ENCODE assay signal across 8 cellular contexts in the genomic region with DNA sequence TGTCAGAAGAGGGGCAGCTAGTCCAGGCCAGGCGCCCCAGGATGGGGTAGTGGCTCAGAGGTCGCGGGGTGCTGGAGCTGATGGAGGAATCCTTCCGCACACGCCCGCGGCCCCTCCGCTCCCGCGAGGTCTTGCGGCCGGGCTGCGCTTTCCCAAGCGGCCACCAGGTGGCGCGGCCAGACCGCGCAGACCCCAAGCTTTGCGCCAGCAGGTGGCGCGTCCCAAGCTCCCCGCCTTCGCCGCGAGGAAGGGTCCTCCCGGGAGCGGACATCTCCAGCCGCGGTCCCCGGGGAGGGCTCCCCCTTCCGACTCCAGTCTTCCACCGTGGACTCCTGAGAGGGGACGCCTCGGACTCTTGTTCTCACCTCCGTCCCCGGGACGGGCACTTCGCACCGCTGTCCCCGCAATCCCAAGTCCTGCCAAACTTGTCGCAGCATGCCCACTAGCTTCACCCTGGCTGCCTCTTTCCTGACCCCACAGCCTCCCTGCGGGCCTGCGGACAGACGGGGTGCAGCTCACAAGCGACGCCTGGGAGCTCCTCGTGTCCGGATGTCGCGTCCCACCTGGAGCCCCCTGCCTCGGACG. TPM values are rescaled to one million over a fixed set of nuclear protein-coding genes. Genes with fewer than 3 reads are reported as not detected.
DNase-seq lines count a peak whose midpoint lies in the region; ATAC-seq lines count a peak whose summit lies in the region.

No MANE protein-coding gene starts in this region.

- peak overlapping the region; percentile 83 for H3K56ac ChIP-seq in mesendoderm (ENCODE audit: low read length)

- no peak overlapping the region for H3K4ac ChIP-seq in mesendoderm (ENCODE audit: low read depth, low read length)

- H3K9ac ChIP-seq in mesendoderm (ENCODE audit: low read length), result peak overlapping the region; percentile 47

- no peaks in the 10 kb centered on the region for H3K79me2 ChIP-seq in mesendoderm (ENCODE audit: control insufficient read depth, insufficient read depth, low read length)

- no peak overlapping the region for H3K27ac Mint-ChIP-seq in activated CD8-positive, alpha-beta T cell treated with anti-CD3 and anti-CD28 coated beads, Interleukin-2, amount 10 ng/mL, durations not matched to agents 7 days and 5 days

- peaks cover 4% of the 10 kb centered on the region for H3K4me1 ChIP-seq in effector memory CD4-positive, alpha-beta T cell (ENCODE audit: control insufficient read depth, insufficient read depth, low read length, poor library complexity, severe bottlenecking)
- no peaks in the 10 kb centered on the region for H3K4me1 ChIP-seq in mesendoderm (ENCODE audit: control insufficient read depth, low read depth, low read length)

- H3K27ac ChIP-seq in effector memory CD4-positive, alpha-beta T cell (ENCODE audit: insufficient read depth, low read length, poor library complexity, severe bottlenecking), result no peak overlapping the region
- no peak overlapping the region for H3K27ac ChIP-seq in mesendoderm (ENCODE audit: low read depth, low read length)

- H3K4me3 Mint-ChIP-seq in activated CD8-positive, alpha-beta T cell treated with anti-CD3 and anti-CD28 coated beads, Interleukin-2, amount 10 ng/mL, durations not matched to agents 7 days and 5 days, result peak overlapping the region; percentile 73

- H3K36me3 ChIP-seq in effector memory CD4-positive, alpha-beta T cell (ENCODE audit: control insufficient read depth, insufficient read depth, low read length), result no peaks in the 10 kb centered on the region
- H3K36me3 ChIP-seq in mesendoderm (ENCODE audit: control insufficient read depth, insufficient read depth, low read length), result no peaks in the 10 kb centered on the region

- no peak overlapping the region for H2BK15ac ChIP-seq in mesendoderm (replicated peaks; ENCODE audit: low read depth)

- no peak overlapping the region for H2BK120ac ChIP-seq in mesendoderm (ENCODE audit: low read depth, low read length)

- H2BK5ac ChIP-seq in mesendoderm (ENCODE audit: low read length), result no peak overlapping the region

- H2AK5ac ChIP-seq in mesendoderm (ENCODE audit: low read length), result no peak overlapping the region

- no peaks in the 10 kb centered on the region for H3K79me1 ChIP-seq in mesendoderm (ENCODE audit: low read length)

- no peak overlapping the region for H3K18ac ChIP-seq in mesendoderm (ENCODE audit: low read length)

- peak; percentile 90 for ATAC-seq in GM18502 (IDR thresholded peaks at IDR 0.05; ENCODE audit: poor library complexity, unreplicated experiment)
- ATAC-seq in HG03025 (IDR thresholded peaks at IDR 0.05; ENCODE audit: low FRiP score, unreplicated experiment), result peak; percentile 78
- ATAC-seq in activated CD8-positive, alpha-beta T cell treated with anti-CD3 and anti-CD28 coated beads, Interleukin-2, amount 10 ng/mL, durations not matched to agents 7 days and 5 days, result peak; percentile 85

- no peak overlapping the region for H4K5ac ChIP-seq in mesendoderm (ENCODE audit: low read length)

- peak overlapping the region; percentile 60 for H3K4me3 ChIP-seq in effector memory CD4-positive, alpha-beta T cell (ENCODE audit: insufficient read depth, low read depth, low read length, poor library complexity, severe bottlenecking)
- H3K4me3 ChIP-seq in mesendoderm (ENCODE audit: low read length), result peak overlapping the region; percentile 25

- WGBS in mesendoderm (ENCODE audit: extremely low coverage, insufficient coverage, low lambda C conversion rate), result no CpG with 5 or more reads among the region's 52 CpGs

- POLR2A ChIA-PET in activated CD8-positive, alpha-beta T cell treated with anti-CD3 and anti-CD28 coated beads, Interleukin-2, amount 10 ng/mL, durations not matched to agents 7 days and 5 days (lab: Charles Lee), result interaction anchor here (0.7 to 1.9 kb wide), 2 partner anchors 35 to 158 kb away, joined by 3 to 4 read pairs; no protein-coding TSS in a partner anchor

- DNase-seq in 8988T, result peak; percentile 90
- DNase-seq in NCI-H345 treated with DMSO at 0.1 percent for 48 hours (lab: John Stamatoyannopoulos, UW; ENCODE audit: unreplicated experiment), result peak; percentile 37
- DNase-seq in activated CD8-positive, alpha-beta T cell treated with anti-CD3 and anti-CD28 coated beads, Interleukin-2, amount 10 ng/mL, durations not matched to agents 7 days and 5 days, result peak; percentile 71
- DNase-seq in effector memory CD4-positive, alpha-beta T cell, result peak; percentile 28 to 48 (median 28)
- peak; percentile 80 for DNase-seq in mesendoderm
- DNase-seq in stimulated activated CD8-positive, alpha-beta memory T cell treated with anti-CD3 and anti-CD28 coated beads, Interleukin-12 subunit alpha, Interleukin-12 subunit beta, amount 100 ng/mL, for 24 hours (ENCODE audit: extremely low read depth), result peak; percentile 25

- peak overlapping the region; percentile 53 for H3K4me2 ChIP-seq in mesendoderm (ENCODE audit: low read length)

- CTCF ChIA-PET in activated CD8-positive, alpha-beta T cell treated with anti-CD3 and anti-CD28 coated beads, Interleukin-2, amount 10 ng/mL, durations not matched to agents 7 days and 5 days (lab: Charles Lee), result interaction anchor here (0.7 to 6.0 kb wide), 62 partner anchors 10 to 1242 kb away, joined by 3 to 145 read pairs (median 5); no protein-coding TSS in a partner anchor

- no peaks in the 10 kb centered on the region for H3K9me3 Mint-ChIP-seq in activated CD8-positive, alpha-beta T cell treated with anti-CD3 and anti-CD28 coated beads, Interleukin-2, amount 10 ng/mL, durations not matched to agents 7 days and 5 days (ENCODE audit: insufficient read depth)

- H3K27me3 ChIP-seq in effector memory CD4-positive, alpha-beta T cell (replicated peaks; ENCODE audit: control insufficient read depth, insufficient read depth, low read length, poor library complexity, severe bottlenecking), result peaks cover 9% of the 10 kb centered on the region
- no peaks in the 10 kb centered on the region for H3K27me3 ChIP-seq in mesendoderm (ENCODE audit: insufficient read depth, low read length, poor library complexity)

- H3K9me3 ChIP-seq in effector memory CD4-positive, alpha-beta T cell (ENCODE audit: control insufficient read depth, low read length), result no peaks in the 10 kb centered on the region

- no peaks in the 10 kb centered on the region for H3K36me3 Mint-ChIP-seq in activated CD8-positive, alpha-beta T cell treated with anti-CD3 and anti-CD28 coated beads, Interleukin-2, amount 10 ng/mL, durations not matched to agents 7 days and 5 days (ENCODE audit: low read depth)

- no peak overlapping the region for H4K8ac ChIP-seq in mesendoderm (ENCODE audit: low read depth, low read length)

- H3K27me3 Mint-ChIP-seq in activated CD8-positive, alpha-beta T cell treated with anti-CD3 and anti-CD28 coated beads, Interleukin-2, amount 10 ng/mL, durations not matched to agents 7 days and 5 days (ENCODE audit: low read depth), result peaks cover 36% of the 10 kb centered on the region

- H3K23ac ChIP-seq in mesendoderm (ENCODE audit: low read length), result no peak overlapping the region

- H3K4me1 Mint-ChIP-seq in activated CD8-positive, alpha-beta T cell treated with anti-CD3 and anti-CD28 coated beads, Interleukin-2, amount 10 ng/mL, durations not matched to agents 7 days and 5 days (ENCODE audit: low read depth), result peaks cover 12% of the 10 kb centered on the region

RNA-seq across cellular contexts. Expression of a gene that starts 19.4 kb away (rescaled TPM):
- total RNA-seq in activated CD8-positive, alpha-beta T cell treated with anti-CD3 and anti-CD28 coated beads, Interleukin-2, amount 10 ng/mL, durations not matched to agents 7 days and 5 days, result not detected
- polyA plus RNA-seq in mesendoderm (2013, experiment 1 of 2), result not detected
- not detected for polyA plus RNA-seq in mesendoderm (2013, experiment 2 of 2)

RNA-seq across cellular contexts. Expression of a gene that starts 24.2 kb away (rescaled TPM):
- not detected for total RNA-seq in activated CD8-positive, alpha-beta T cell treated with anti-CD3 and anti-CD28 coated beads, Interleukin-2, amount 10 ng/mL, durations not matched to agents 7 days and 5 days
- 0.74 TPM for polyA plus RNA-seq in mesendoderm (2013, experiment 1 of 2)
- polyA plus RNA-seq in mesendoderm (2013, experiment 2 of 2), result 0.77 TPM

Comparison
In these comparisons a context has a peak if more than half of its experiments do, and no peak if none do; other contexts are left out.
1. DNase-seq: peak in every context shown above with its lines; median percentile 90 in 8988T; 80 in mesendoderm; 71 in activated CD8-positive, alpha-beta T cell treated with anti-CD3 and anti-CD28 coated beads, Interleukin-2, amount 10 ng/mL, durations not matched to agents 7 days and 5 days; 37 in NCI-H345 treated with DMSO at 0.1 percent for 48 hours; 28 in effector memory CD4-positive, alpha-beta T cell; 25 in stimulated activated CD8-positive, alpha-beta memory T cell treated with anti-CD3 and anti-CD28 coated beads, Interleukin-12 subunit alpha, Interleukin-12 subunit beta, amount 100 ng/mL, for 24 hours.